21 cellular contexts compared by ENCODE assay signal in genomic region chr10:106440355-106440754, GRCh38.
"Had no signal": no experiment of that assay in that cellular context is flagged by ENCODE, and none has a peak within 500 bp of the region (broad histone marks: within the 10 kb centered on the region; RNA-seq: fewer than 3 reads in every experiment).

No MANE protein-coding gene starts in this region.

- H3K4me3 Mint-ChIP-seq: activated CD4-positive, alpha-beta T cell treated with anti-CD3 and anti-CD28 coated beads for 36 hours; activated CD8-positive, alpha-beta T cell treated with anti-CD3 and anti-CD28 coated beads for 36 hours; activated naive CD4-positive, alpha-beta T cell treated with anti-CD3 and anti-CD28 coated beads, Interleukin-2, amount 50 U/mL, for 24 hours; activated T-cell treated with anti-CD3 and anti-CD28 coated beads, Interleukin-2, amount 50 U/mL, for 4 hours; dendritic cell treated with granulocyte-macrophage colony-stimulating factor and Interleukin-4, amounts not matched to agents 40 ng/mL and 50 ng/mL, for 4 days; natural killer cell treated with Interleukin-12 subunit alpha and Interleukin-12 subunit beta and Interleukin-15 and Interleukin-18, amount 100 ng/mL, for 72 hours; stimulated activated naive B cell treated with anti-CD40 and anti-IgM and Interleukin-4, amounts not matched to agents 10 μg/mL and 1 μg/mL and 100 μg/mL, for 72 hours; T-helper 1 cell treated with Interleukin-12 subunit alpha and Interleukin-12 subunit beta and Interleukin-4 antibody, amounts not matched to agents 30 μg/mL and 1 μg/mL, for 36 hours had no signal

- H3K9me3 ChIP-seq: tibial artery had no signal

- H3K27me3 Mint-ChIP-seq: activated CD4-positive, alpha-beta T cell treated with anti-CD3 and anti-CD28 coated beads for 36 hours; activated CD8-positive, alpha-beta T cell treated with anti-CD3 and anti-CD28 coated beads for 36 hours; activated naive CD4-positive, alpha-beta T cell treated with anti-CD3 and anti-CD28 coated beads, Interleukin-2, amount 50 U/mL, for 24 hours; dendritic cell treated with granulocyte-macrophage colony-stimulating factor and Interleukin-4, amounts not matched to agents 40 ng/mL and 50 ng/mL, for 4 days; natural killer cell treated with Interleukin-12 subunit alpha and Interleukin-12 subunit beta and Interleukin-15 and Interleukin-18, amount 100 ng/mL, for 72 hours; stimulated activated naive B cell treated with anti-CD40 and anti-IgM and Interleukin-4, amounts not matched to agents 10 μg/mL and 1 μg/mL and 100 μg/mL, for 72 hours had no signal

- H3K36me3 ChIP-seq: tibial artery had no signal

- H3K36me3 Mint-ChIP-seq: activated naive CD4-positive, alpha-beta T cell treated with anti-CD3 and anti-CD28 coated beads, Interleukin-2, amount 50 U/mL, for 24 hours; natural killer cell treated with Interleukin-12 subunit alpha and Interleukin-12 subunit beta and Interleukin-15 and Interleukin-18, amount 100 ng/mL, for 72 hours; stimulated activated naive B cell treated with anti-CD40 and anti-IgM and Interleukin-4, amounts not matched to agents 10 μg/mL and 1 μg/mL and 100 μg/mL, for 72 hours had no signal

- H3K9me3 Mint-ChIP-seq: activated naive CD4-positive, alpha-beta T cell treated with anti-CD3 and anti-CD28 coated beads, Interleukin-2, amount 50 U/mL, for 24 hours; dendritic cell treated with granulocyte-macrophage colony-stimulating factor and Interleukin-4, amounts not matched to agents 40 ng/mL and 50 ng/mL, for 4 days; T-helper 1 cell treated with Interleukin-12 subunit alpha and Interleukin-12 subunit beta and Interleukin-4 antibody, amounts not matched to agents 30 μg/mL and 1 μg/mL, for 36 hours had no signal

- H3K4me1 ChIP-seq: tibial artery had no signal

- H3K4me3 ChIP-seq: tibial artery had no signal

- H3K27me3 ChIP-seq: tibial artery had no signal

- H3K27ac ChIP-seq: tibial artery had no signal

- H3K4me1 Mint-ChIP-seq: activated CD4-positive, alpha-beta T cell treated with anti-CD3 and anti-CD28 coated beads for 36 hours; activated naive CD4-positive, alpha-beta T cell treated with anti-CD3 and anti-CD28 coated beads, Interleukin-2, amount 50 U/mL, for 24 hours; stimulated activated naive B cell treated with anti-CD40 and anti-IgM and Interleukin-4, amounts not matched to agents 10 μg/mL and 1 μg/mL and 100 μg/mL, for 72 hours had no signal

- ATAC-seq: activated CD4-positive, alpha-beta T cell treated with anti-CD3 and anti-CD28 coated beads for 36 hours; activated CD8-positive, alpha-beta T cell treated with anti-CD3 and anti-CD28 coated beads for 36 hours; activated T-cell treated with anti-CD3 and anti-CD28 coated beads, Interleukin-2, amount 50 U/mL, for 4 hours; left ventricle myocardium superior; natural killer cell treated with Interleukin-12 subunit alpha and Interleukin-12 subunit beta and Interleukin-15 and Interleukin-18, amount 100 ng/mL, for 72 hours; stimulated activated naive B cell treated with anti-CD40 and anti-IgM and Interleukin-4, amounts not matched to agents 10 μg/mL and 1 μg/mL and 100 μg/mL, for 72 hours had no signal

- H3K27ac Mint-ChIP-seq: activated CD4-positive, alpha-beta T cell treated with anti-CD3 and anti-CD28 coated beads for 36 hours; activated CD8-positive, alpha-beta T cell treated with anti-CD3 and anti-CD28 coated beads for 36 hours; activated naive CD4-positive, alpha-beta T cell treated with anti-CD3 and anti-CD28 coated beads, Interleukin-2, amount 50 U/mL, for 24 hours; dendritic cell treated with granulocyte-macrophage colony-stimulating factor and Interleukin-4, amounts not matched to agents 40 ng/mL and 50 ng/mL, for 4 days; natural killer cell treated with Interleukin-12 subunit alpha and Interleukin-12 subunit beta and Interleukin-15 and Interleukin-18, amount 100 ng/mL, for 72 hours; stimulated activated naive B cell treated with anti-CD40 and anti-IgM and Interleukin-4, amounts not matched to agents 10 μg/mL and 1 μg/mL and 100 μg/mL, for 72 hours; T-helper 1 cell treated with Interleukin-12 subunit alpha and Interleukin-12 subunit beta and Interleukin-4 antibody, amounts not matched to agents 30 μg/mL and 1 μg/mL, for 36 hours had no signal

- DNase-seq: activated CD4-positive, alpha-beta T cell treated with anti-CD3 and anti-CD28 coated beads for 36 hours; activated CD8-positive, alpha-beta T cell treated with anti-CD3 and anti-CD28 coated beads for 36 hours; activated effector memory CD4-positive, alpha-beta T cell treated with Interleukin-2 at 50 U/mL for 16 hours; activated T-cell treated with anti-CD3 and anti-CD28 coated beads, Interleukin-2, amount 50 U/mL, for 4 hours; amniotic stem cell; cerebellar nuclear complex; effector memory CD4-positive, alpha-beta T cell; glutamatergic neuron; hypothalamus; kidney glomerular epithelial cell; left ventricle myocardium superior; nucleus accumbens; posterior cingulate gyrus; stimulated activated CD4-positive, alpha-beta T cell treated with anti-CD3 and anti-CD28 coated beads, Interleukin-15, amount 100 ng/mL, for 24 hours; stimulated activated CD4-positive, alpha-beta T cell treated with anti-CD3 and anti-CD28 coated beads, Interleukin-4, amount 100 ng/mL, for 1 hour; stimulated activated naive B cell treated with anti-CD40 and anti-IgM and Interleukin-4, amounts not matched to agents 10 μg/mL and 1 μg/mL and 100 μg/mL, for 72 hours; tibial artery had no signal
